8 cellular contexts compared by ENCODE assay signal in genomic region chr4:140754918-140755810, GRCh38. TPM values are rescaled to one million over a fixed set of nuclear protein-coding genes. Genes with fewer than 3 reads are reported as not detected.
DNase-seq lines count a peak whose midpoint lies in the region; ATAC-seq and TF ChIP-seq lines count a peak whose summit lies in the region.

No MANE protein-coding gene starts in this region.

- H3K36me3 ChIP-seq in SJSA1 (peaks cover 9% of the 10 kb centered on the region), iPS DF 6.9 (ENCODE audit: control insufficient read depth, insufficient read depth, low read length) (no peaks in the 10 kb centered on the region), subcutaneous abdominal adipose tissue (ENCODE audit: control insufficient read depth in 5 of 5, insufficient read depth in 5 of 5, low read length in 5 of 5) (no peaks in the 10 kb centered on the region)

- WGBS in iPS DF 6.9 (ENCODE audit: insufficient coverage, insufficient read length), result no CpG with 5 or more reads among the region's 13 CpGs

- no peak for TF ChIP-seq CTCF in AG04450 (IDR thresholded peaks at IDR 0.05; ENCODE audit: low read depth, low read length)

- H3K27me3 ChIP-seq in AG04450 (ENCODE audit: control insufficient read depth, insufficient read depth, low read length) (no peaks in the 10 kb centered on the region), SJSA1 (replicated peaks) (no peaks in the 10 kb centered on the region), iPS DF 6.9 (ENCODE audit: control insufficient read depth, insufficient read depth, low read length) (peaks cover 28% of the 10 kb centered on the region; the same call in 1 of the 2 replicates), subcutaneous abdominal adipose tissue (ENCODE audit: control insufficient read depth in 5 of 5, insufficient read depth in 4 of 5, low read length in 5 of 5) (no peaks in the 10 kb centered on the region)

- ATAC-seq in GM21528 (IDR thresholded peaks at IDR 0.05; ENCODE audit: low FRiP score, unreplicated experiment), result peak; percentile 42

- POLR2A ChIA-PET in AG04450 (lab: Yijun Ruan, JAX), result no interaction called here

- H3K4me1 ChIP-seq in SJSA1 (replicated peaks) (peaks cover 10% of the 10 kb centered on the region), iPS DF 6.9 (ENCODE audit: control insufficient read depth, insufficient read depth, low read length) (no peaks in the 10 kb centered on the region), subcutaneous abdominal adipose tissue (ENCODE audit: control insufficient read depth in 5 of 5, insufficient read depth in 5 of 5, low read length in 5 of 5) (peaks cover 4 to 44% (median 37%) of the 10 kb centered on the region in 5 donors)

- DNase-seq in AG04450 (ENCODE audit: low read depth, low spot score), result no peak
- DNase-seq in SJSA1 (ENCODE audit: low read depth in 1 of 2, low spot score in 2 of 2), result no peak
- no peak for DNase-seq in iPS DF 6.9 (ENCODE audit: low read depth, low spot score)
- DNase-seq in HuH-7 (ENCODE audit: low spot score), result no peak
- no peak for DNase-seq in germinal center (ENCODE audit: low spot score)
- DNase-seq in activated CD4-positive, alpha-beta T cell treated with anti-CD3 and anti-CD28 coated beads for 48 hours, result no peak

- H3K27ac ChIP-seq in AG04450 (ENCODE audit: low read depth, low read length) (no peak overlapping the region), SJSA1 (0 out of 2 replicates have a peak overlapping the region, but pooled peaks have one; percentile 76), iPS DF 6.9 (ENCODE audit: low read length) (no peak overlapping the region), subcutaneous abdominal adipose tissue (ENCODE audit: low read depth, low read length) (peak overlapping the region; percentile 99)

- H3K4me3 ChIP-seq in AG04450 (ENCODE audit: low read depth, low read length), result peak overlapping the region; percentile 79
- H3K4me3 ChIP-seq in SJSA1, result peak overlapping the region; percentile 92
- peak overlapping the region; percentile 59; the same call in 1 of the 2 replicates for H3K4me3 ChIP-seq in iPS DF 6.9 (ENCODE audit: low read length)
- H3K4me3 ChIP-seq in subcutaneous abdominal adipose tissue (ENCODE audit: low read depth in 1 of 5, low read length in 5 of 5), result peak overlapping the region; percentile 81 to 96 (median 87)

- peak overlapping the region; percentile 52 to 99 (median 84) for H3K9ac ChIP-seq in subcutaneous abdominal adipose tissue (ENCODE audit: low read length in 5 of 5)

- H3K9me3 ChIP-seq in AG04450 (ENCODE audit: control insufficient read depth, insufficient read depth, low read length) (no peaks in the 10 kb centered on the region), SJSA1 (replicated peaks) (no peaks in the 10 kb centered on the region), iPS DF 6.9 (ENCODE audit: control insufficient read depth, insufficient read depth, low read length) (no peaks in the 10 kb centered on the region), subcutaneous abdominal adipose tissue (ENCODE audit: control insufficient read depth in 5 of 5, low read length in 5 of 5) (no peaks in the 10 kb centered on the region)

- CTCF ChIA-PET in AG04450 (lab: Charles Lee), result interaction anchor here (1.2 kb wide), 1 partner anchor 12 kb away, joined by 3 read pairs; no protein-coding TSS in a partner anchor

RNA-seq across cellular contexts. Expression of gene TBC1D9, which starts 1.0 kb away (rescaled TPM):
- 18.4 and 22.0 TPM in 2 replicates for polyA plus RNA-seq in AG04450 (2011; rRNA removed)
- polyA minus RNA-seq in AG04450 (2011; rRNA and poly(A)+ RNA removed), result 31.3 and 38.4 TPM in 2 replicates
- total RNA-seq in SJSA1 (2014; rRNA removed; shearing (Covaris generic)), result 15.0 and 19.0 TPM in 2 replicates

Comparison
In these comparisons a context has a peak if more than half of its experiments do, and no peak if none do; other contexts are left out.
1. H3K27ac ChIP-seq: peak in SJSA1 (single experiment) and subcutaneous abdominal adipose tissue (single experiment); none in AG04450 (single experiment) and iPS DF 6.9 (single experiment).
2. Peak in every context shown above with its lines, with median percentiles within 50 percentile points of each other: H3K4me3 ChIP-seq.